ENCODE assay signal across 23 cellular contexts in the genomic region with DNA sequence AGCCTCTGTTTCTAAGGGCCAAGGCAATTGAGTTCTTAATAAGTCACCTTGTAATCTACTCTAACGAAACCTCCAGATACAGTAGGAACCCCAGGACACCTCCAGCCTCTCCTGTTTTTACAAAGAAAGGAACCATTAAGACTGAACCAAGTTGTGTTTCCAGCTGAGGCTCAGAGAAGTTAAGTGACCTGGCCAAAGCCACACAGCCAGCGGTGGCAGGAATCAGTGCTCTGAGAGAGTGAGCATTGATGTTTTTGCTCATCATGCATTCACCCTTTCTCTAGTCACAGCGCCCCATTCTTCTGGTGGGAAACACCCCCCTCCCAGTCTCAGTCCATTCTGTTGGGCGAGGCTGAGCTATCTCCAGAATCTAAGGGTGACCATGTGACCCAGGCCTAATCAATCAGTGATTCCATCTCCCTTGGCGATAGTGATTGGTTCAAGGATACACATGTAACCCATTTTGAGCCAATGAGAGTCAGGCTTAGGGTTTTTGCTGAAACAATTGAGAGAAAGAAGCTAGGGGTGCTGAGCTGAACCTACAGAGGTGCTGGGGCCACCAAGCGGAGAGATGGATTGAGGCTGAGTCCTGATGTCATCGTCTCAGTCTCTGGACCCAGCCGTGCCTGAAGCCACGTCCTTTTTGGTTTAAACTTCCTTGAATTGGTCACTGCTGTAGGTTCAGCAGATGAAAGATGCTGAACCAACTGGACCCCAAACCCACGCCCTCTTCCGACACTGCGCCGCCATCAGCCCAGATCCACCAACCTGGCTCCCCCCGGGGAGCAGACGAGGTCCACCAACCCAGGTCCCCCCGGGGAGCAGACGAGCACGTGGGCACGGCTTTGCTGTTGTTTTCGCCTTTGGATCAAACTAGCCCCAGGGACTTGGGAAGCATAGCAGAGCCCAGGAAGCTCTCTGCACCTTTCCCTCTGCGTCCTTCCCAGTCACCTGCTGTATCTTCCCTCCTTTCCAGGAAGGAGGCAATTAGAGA.
"Had no signal": no experiment of that assay in that cellular context is flagged by ENCODE, and none has a peak within 500 bp of the region (broad histone marks: within the 10 kb centered on the region; RNA-seq: fewer than 3 reads in every experiment).

No MANE protein-coding gene starts in this region.

- H3K4me2 ChIP-seq: neural progenitor cell had no signal

- H2AFZ ChIP-seq: neural progenitor cell had no signal

- H3K4me3 Mint-ChIP-seq: activated CD8-positive, alpha-beta T cell treated with anti-CD3 and anti-CD28 coated beads, Interleukin-2, amount 10 ng/mL, durations not matched to agents 7 days and 5 days; activated naive CD4-positive, alpha-beta T cell treated with anti-CD3 and anti-CD28 coated beads, Interleukin-2, amount 10 ng/mL, durations not matched to agents 7 days and 5 days; activated T-cell treated with anti-CD3 and anti-CD28 coated beads, Interleukin-2, amount 50 U/mL, for 4 hours; neural progenitor cell; stimulated activated naive CD8-positive, alpha-beta T cell treated with anti-CD3 and anti-CD28 coated beads, Interleukin-15, amount 100 ng/mL, for 72 hours; T-helper 2 cell treated with Interferon-gamma antibody and Interleukin-4, amounts not matched to agents 5 μg/mL and 100 μg/mL, for 36 hours; type B pancreatic cell had no signal

- DNase-seq: activated CD4-positive, alpha-beta T cell treated with anti-CD3 and anti-CD28 coated beads for 4 hours; activated CD8-positive, alpha-beta T cell treated with anti-CD3 and anti-CD28 coated beads, Interleukin-2, amount 10 ng/mL, durations not matched to agents 7 days and 5 days; activated naive CD4-positive, alpha-beta T cell treated with anti-CD3 and anti-CD28 coated beads, Interleukin-2, amount 10 ng/mL, durations not matched to agents 7 days and 5 days; activated T-cell treated with anti-CD3 and anti-CD28 coated beads, Interleukin-2, amount 50 U/mL, for 4 hours; cerebellar nuclear complex; cortex of kidney; kidney; mammary epithelial cell; midbrain; stimulated activated CD4-positive, alpha-beta T cell treated with anti-CD3 and anti-CD28 coated beads, Interleukin-15, amount 100 ng/mL, for 24 hours; stimulated activated CD4-positive, alpha-beta T cell treated with anti-CD3 and anti-CD28 coated beads, Interleukin-2, amount 100 ng/mL, for 48 hours; stimulated activated naive CD8-positive, alpha-beta T cell treated with anti-CD3 and anti-CD28 coated beads, Interleukin-15, amount 100 ng/mL, for 72 hours had no signal

- H3K4me3 ChIP-seq: ascending aorta, esophagus muscularis mucosa, neural progenitor cell, right atrium auricular region, suprapubic skin had no signal

- H3K9ac ChIP-seq: neural progenitor cell had no signal

- H3K27ac ChIP-seq: ascending aorta, esophagus muscularis mucosa, neural progenitor cell, right atrium auricular region, suprapubic skin had no signal

- H3K9me3 Mint-ChIP-seq: activated naive CD4-positive, alpha-beta T cell treated with anti-CD3 and anti-CD28 coated beads, Interleukin-2, amount 10 ng/mL, durations not matched to agents 7 days and 5 days; activated T-cell treated with anti-CD3 and anti-CD28 coated beads, Interleukin-2, amount 50 U/mL, for 4 hours; T-helper 2 cell treated with Interferon-gamma antibody and Interleukin-4, amounts not matched to agents 5 μg/mL and 100 μg/mL, for 36 hours; type B pancreatic cell had no signal

- H3K36me3 ChIP-seq: ascending aorta, esophagus muscularis mucosa, neural progenitor cell, right atrium auricular region, suprapubic skin had no signal

- H3K27me3 ChIP-seq: ascending aorta, esophagus muscularis mucosa, neural progenitor cell, right atrium auricular region, suprapubic skin had no signal

- ATAC-seq: activated CD8-positive, alpha-beta T cell treated with anti-CD3 and anti-CD28 coated beads, Interleukin-2, amount 10 ng/mL, durations not matched to agents 7 days and 5 days; activated T-cell treated with anti-CD3 and anti-CD28 coated beads, Interleukin-2, amount 50 U/mL, for 4 hours; left lobe of liver; stimulated activated naive CD8-positive, alpha-beta T cell treated with anti-CD3 and anti-CD28 coated beads, Interleukin-15, amount 100 ng/mL, for 72 hours had no signal

- H3K4me1 ChIP-seq: neural progenitor cell had no signal

- H3K27ac Mint-ChIP-seq: activated CD8-positive, alpha-beta T cell treated with anti-CD3 and anti-CD28 coated beads, Interleukin-2, amount 10 ng/mL, durations not matched to agents 7 days and 5 days; activated naive CD4-positive, alpha-beta T cell treated with anti-CD3 and anti-CD28 coated beads, Interleukin-2, amount 10 ng/mL, durations not matched to agents 7 days and 5 days; stimulated activated naive CD8-positive, alpha-beta T cell treated with anti-CD3 and anti-CD28 coated beads, Interleukin-15, amount 100 ng/mL, for 72 hours; T-helper 2 cell treated with Interferon-gamma antibody and Interleukin-4, amounts not matched to agents 5 μg/mL and 100 μg/mL, for 36 hours; type B pancreatic cell had no signal

- FAIRE-seq: bronchial epithelial cell, kidney, small intestine, TTC549 had no signal

- H3K36me3 Mint-ChIP-seq: activated naive CD4-positive, alpha-beta T cell treated with anti-CD3 and anti-CD28 coated beads, Interleukin-2, amount 10 ng/mL, durations not matched to agents 7 days and 5 days; neural progenitor cell; type B pancreatic cell had no signal

- H3K9me3 ChIP-seq: ascending aorta, esophagus muscularis mucosa, right atrium auricular region, suprapubic skin had no signal
